Comparison of ENCODE assay signal across 26 cellular contexts in the genomic region with DNA sequence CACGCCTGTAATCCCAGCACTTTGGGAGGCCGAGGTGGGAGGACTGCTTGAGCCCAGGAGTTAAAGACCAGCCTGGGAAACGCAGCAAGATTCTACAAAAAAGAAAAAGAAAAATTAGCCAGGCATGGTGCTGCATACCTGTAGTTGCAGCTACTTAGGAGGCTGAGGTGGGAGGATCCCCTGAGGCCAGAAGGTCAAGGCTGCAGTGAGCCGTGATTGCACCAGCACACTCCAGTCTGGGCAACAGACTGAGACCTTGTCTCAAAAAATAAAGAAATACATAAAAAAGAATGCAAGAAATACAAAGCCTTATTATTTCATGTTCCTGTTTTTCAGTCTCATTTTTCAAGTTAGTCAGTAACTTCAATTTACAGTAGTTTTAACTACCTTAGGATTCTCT. TPM values are rescaled to one million over a fixed set of nuclear protein-coding genes. Genes with fewer than 3 reads are reported as not detected.
DNase-seq lines count a peak whose midpoint lies in the region; ATAC-seq, FAIRE-seq and TF ChIP-seq lines count a peak whose summit lies in the region.
"Had no signal": no experiment of that assay in that cellular context is flagged by ENCODE, and none has a peak within 500 bp of the region (broad histone marks: within the 10 kb centered on the region; RNA-seq: fewer than 3 reads in every experiment).

No MANE protein-coding gene starts in this region.

- TF ChIP-seq RAD21 in HepG2 (CRISPR knock-in tag; IDR thresholded peaks at IDR 0.05): no peak

- H3K4me3 Mint-ChIP-seq in Caco-2 (ENCODE audit: unreplicated experiment): no peak overlapping the region
- H3K4me3 Mint-ChIP-seq in WTC11: no peak overlapping the region
- no peak overlapping the region for H3K4me3 Mint-ChIP-seq in endothelial cell (ENCODE audit: unreplicated experiment)
- H3K4me3 Mint-ChIP-seq: B cell; CD4-positive, CD25-positive, alpha-beta regulatory T cell; CD8-positive, alpha-beta T cell had no signal

- no peaks in the 10 kb centered on the region for H4K20me1 ChIP-seq in HepG2 (ENCODE audit: insufficient read depth, low read length)
- H4K20me1 ChIP-seq: BLaER1 had no signal

- FAIRE-seq in HepG2 (lab: Jason Lieb, UNC): peak; percentile 72
- FAIRE-seq: A204.1, D721Med, GM12892, GM19239, H1 had no signal

- in situ Hi-C loops in HepG2 (cut with HindIII; ENCODE audit: extremely low pct_ligation_motif_present, low pct_unique_long_range_greater_than_20kb): loop anchor here (10.0 kb wide), 2 partner anchors 121 to 301 kb away; partner anchors contain the start of gene SETD6

- DNase-seq in Caco-2 (no peak), WTC11 (ENCODE audit: low spot score) (no peak), endothelial cell (ENCODE audit: low spot score) (no peak), HepG2 (ENCODE audit: low spot score) (no peak), body of pancreas (no peak), NCI-H1105 (lab: John Stamatoyannopoulos, UW) (no peak)
- DNase-seq: CD4-positive, CD25-positive, alpha-beta regulatory T cell; CD8-positive, alpha-beta T cell; DMS 273 treated with DMSO at 0.1 percent for 48 hours; DMS79; EL; GDM1; GM23248; H7; HCEC 1CT had no signal

- H3K27ac Mint-ChIP-seq in Caco-2 (ENCODE audit: unreplicated experiment): peak overlapping the region; percentile 85
- no peak overlapping the region for H3K27ac Mint-ChIP-seq in WTC11
- H3K27ac Mint-ChIP-seq in endothelial cell (ENCODE audit: unreplicated experiment): peak overlapping the region; percentile 38
- H3K27ac Mint-ChIP-seq: B cell; CD4-positive, CD25-positive, alpha-beta regulatory T cell; CD8-positive, alpha-beta T cell had no signal

- H3K9me3 Mint-ChIP-seq in Caco-2 (ENCODE audit: unreplicated experiment) (no peaks in the 10 kb centered on the region), WTC11 (no peaks in the 10 kb centered on the region), endothelial cell (ENCODE audit: unreplicated experiment) (no peaks in the 10 kb centered on the region)
- H3K9me3 Mint-ChIP-seq: CD8-positive, alpha-beta T cell had no signal

- H3K27me3 ChIP-seq in Caco-2 (replicated peaks; ENCODE audit: control insufficient read depth, insufficient read depth, low read length) (no peaks in the 10 kb centered on the region), HepG2 (ENCODE audit: control insufficient read depth in 1 of 2, insufficient read depth in 2 of 2, low read length in 2 of 2) (no peaks in the 10 kb centered on the region; a peak in 1 of 5 replicates), body of pancreas (no peaks in the 10 kb centered on the region)
- H3K27me3 ChIP-seq: BLaER1 had no signal

- H3K27ac ChIP-seq in HepG2 (ENCODE audit: extremely low read length, insufficient read depth, low read length): peak overlapping the region; percentile 63
- H3K27ac ChIP-seq in body of pancreas: no peak overlapping the region
- H3K27ac ChIP-seq: 22Rv1, BLaER1, C4-2B, GM23248 had no signal

- 41% methylated on average over 4 of the region's 4 CpGs for WGBS in HepG2 (ENCODE audit: low lambda C conversion rate)
- WGBS in body of pancreas, 2 donors: 71 to 83% methylated on average over 4 of the region's 4 CpGs

- CTCF ChIA-PET in Caco-2 (lab: Charles Lee) (no interaction called here), WTC11 (lab: Charles Lee) (no interaction called here), HepG2 (lab: Yijun Ruan, JAX; ENCODE audit: low intra/inter-chr PET ratio, low total read pairs) (no interaction called here)

- TF ChIP-seq POLR2A in HepG2 (IDR thresholded peaks at IDR 0.05; ENCODE audit: insufficient read depth in 1 of 2, low read depth in 2 of 2, low read length in 2 of 2) (no peak), body of pancreas (IDR thresholded peaks at IDR 0.05) (no peak)

- POLR2A ChIA-PET in Caco-2 (lab: Charles Lee): no interaction called here
- POLR2A ChIA-PET in WTC11 (lab: Charles Lee): no interaction called here
- POLR2A ChIA-PET in HepG2 (lab: Yijun Ruan, JAX): interaction anchor here (0.9 to 4.2 kb wide), 7 partner anchors 9 to 117 kb away, joined by 3 to 44 read pairs (median 3); no protein-coding TSS in a partner anchor

- peak in 1 of 2 experiments; percentile 47; a peak in 1 of 4 replicates for TF ChIP-seq EP300 in HepG2 (IDR thresholded peaks at IDR 0.05; ENCODE audit: low read depth in 2 of 2, low read length in 2 of 2)
- TF ChIP-seq EP300 in HepG2 (CRISPR knock-in tag; IDR thresholded peaks at IDR 0.05; ENCODE audit: borderline replicate concordance): no peak

- peaks cover 16% of the 10 kb centered on the region for H3K36me3 Mint-ChIP-seq in Caco-2 (ENCODE audit: insufficient read depth, unreplicated experiment)
- no peaks in the 10 kb centered on the region for H3K36me3 Mint-ChIP-seq in WTC11
- no peaks in the 10 kb centered on the region for H3K36me3 Mint-ChIP-seq in endothelial cell (ENCODE audit: low read depth, unreplicated experiment)
- H3K36me3 Mint-ChIP-seq: CD4-positive, CD25-positive, alpha-beta regulatory T cell; CD8-positive, alpha-beta T cell had no signal

- ATAC-seq in WTC11 (no peak), HepG2 (0 out of 3 replicates have a peak, but pooled peaks have one; percentile 17), body of pancreas (no peak), HG03280 (IDR thresholded peaks at IDR 0.05; ENCODE audit: unreplicated experiment) (no peak), HG03135 (IDR thresholded peaks at IDR 0.05; ENCODE audit: unreplicated experiment) (no peak)
- ATAC-seq: CD8-positive, alpha-beta T cell had no signal

- H2AFZ ChIP-seq in HepG2 (ENCODE audit: low read length): no peak overlapping the region
- H2AFZ ChIP-seq: GM23248 had no signal

- no peaks in the 10 kb centered on the region for H3K9me3 ChIP-seq in Caco-2
- no peaks in the 10 kb centered on the region for H3K9me3 ChIP-seq in HepG2 (ENCODE audit: low read length)
- H3K9me3 ChIP-seq in body of pancreas: no peaks in the 10 kb centered on the region
- H3K9me3 ChIP-seq: BLaER1 had no signal

- BruUV-seq in Caco-2 (replicated peaks; lab: Mats Ljungman, UMichigan) (no TSS peak), HepG2 (replicated peaks; lab: Mats Ljungman, UMichigan) (no TSS peak)

- intact Hi-C loops in Caco-2 (cut with micrococcal nuclease; ENCODE audit: unreplicated experiment) (no loop called here), HepG2 (cut with micrococcal nuclease; ENCODE audit: unreplicated experiment) (loop anchor here (5.0 kb wide), 2 partner anchors 63 to 298 kb away; no protein-coding TSS in a partner anchor), body of pancreas (cut with DNase I) (no loop called here)

- peaks cover 30% of the 10 kb centered on the region for H3K4me1 Mint-ChIP-seq in Caco-2 (ENCODE audit: low read depth, unreplicated experiment)
- peaks cover 2% of the 10 kb centered on the region for H3K4me1 Mint-ChIP-seq in WTC11
- peaks cover 14% of the 10 kb centered on the region for H3K4me1 Mint-ChIP-seq in endothelial cell (ENCODE audit: unreplicated experiment)

- TF ChIP-seq CTCF in Caco-2 (IDR thresholded peaks at IDR 0.05; ENCODE audit: insufficient read depth in 1 of 2, low read depth in 1 of 2, low read length in 1 of 2, severe bottlenecking in 1 of 2, unreplicated experiment in 1 of 2) (no peak), WTC11 (IDR thresholded peaks at IDR 0.05) (no peak), endothelial cell (IDR thresholded peaks at IDR 0.05; ENCODE audit: unreplicated experiment) (no peak), HepG2 (CRISPR knock-in tag; IDR thresholded peaks at IDR 0.05) (no peak), body of pancreas (IDR thresholded peaks at IDR 0.05) (no peak)

- no peak overlapping the region for H3K9ac ChIP-seq in HepG2 (ENCODE audit: insufficient read depth, low read depth, low read length)
- H3K9ac ChIP-seq: BLaER1, GM23248 had no signal

- no peaks in the 10 kb centered on the region for H3K27me3 Mint-ChIP-seq in Caco-2 (ENCODE audit: insufficient read depth, unreplicated experiment)
- no peaks in the 10 kb centered on the region; the same call in 1 of the 2 replicates for H3K27me3 Mint-ChIP-seq in WTC11 (ENCODE audit: low read depth)
- H3K27me3 Mint-ChIP-seq in endothelial cell (ENCODE audit: unreplicated experiment): peaks cover 4% of the 10 kb centered on the region

- H3K4me3 ChIP-seq in Caco-2 (ENCODE audit: low read depth, low read length) (no peak overlapping the region), HepG2 (replicated peaks in 1 of 3; ENCODE audit: insufficient read depth in 1 of 3, low read depth in 2 of 3, low read length in 3 of 3) (no peak overlapping the region), body of pancreas (no peak overlapping the region)
- H3K4me3 ChIP-seq: BLaER1, GM23248 had no signal

- H3K4me2 ChIP-seq in HepG2 (ENCODE audit: low read depth, low read length): peak overlapping the region; percentile 19
- H3K4me2 ChIP-seq: BLaER1 had no signal

- H3K36me3 ChIP-seq in Caco-2 (ENCODE audit: control insufficient read depth, insufficient read depth, low read length) (no peaks in the 10 kb centered on the region), HepG2 (replicated peaks in 1 of 2; ENCODE audit: control insufficient read depth in 1 of 2, insufficient read depth in 2 of 2, low read length in 2 of 2) (no peaks in the 10 kb centered on the region), body of pancreas (replicated peaks in 1 of 2; ENCODE audit: insufficient read depth in 1 of 2, low read depth in 2 of 2) (no peaks in the 10 kb centered on the region)
- H3K36me3 ChIP-seq: BLaER1 had no signal

- H3K79me2 ChIP-seq in HepG2 (ENCODE audit: insufficient read depth, low read length): no peaks in the 10 kb centered on the region

- peaks cover 30% of the 10 kb centered on the region for H3K4me1 ChIP-seq in Caco-2
- peaks cover 51% of the 10 kb centered on the region for H3K4me1 ChIP-seq in HepG2 (ENCODE audit: insufficient read depth, low read length)
- peaks cover 4% of the 10 kb centered on the region for H3K4me1 ChIP-seq in body of pancreas

RNA-seq across cellular contexts. Expression of gene CNOT1, which starts 5.9 kb away (rescaled TPM):
- total RNA-seq in Caco-2 (2022) (413 and 417 TPM in 2 replicates), WTC11 (2021) (278 to 314 TPM (median 283 TPM) in 3 replicates), endothelial cell (ENCODE audit: unreplicated experiment) (152 TPM), HepG2 (2016; rRNA removed; fragmentation: Illumina TruSeq; extraction: Trizol) (188 and 399 TPM in 2 replicates), body of pancreas (10 to 100 TPM; 56.8 to 63.9 TPM)
- total RNA-seq in HepG2 (2016; cell fraction: cytosol; rRNA removed; fragmentation: Illumina TruSeq; extraction: Trizol; ENCODE audit: low read depth): 51.8 and 55.4 TPM in 2 replicates
- 188 and 419 TPM in 2 replicates for total RNA-seq in HepG2 (2016; cell fraction: insoluble cytoplasmic fraction; rRNA removed; fragmentation: Illumina TruSeq; extraction: Trizol)
- total RNA-seq in HepG2 (2016; cell fraction: membrane; rRNA removed; fragmentation: Illumina TruSeq; extraction: Trizol): 139 and 146 TPM in 2 replicates
- total RNA-seq in HepG2 (2016; cell fraction: nucleus; rRNA removed; fragmentation: Illumina TruSeq; extraction: Trizol): 205 and 251 TPM in 2 replicates
- polyA plus RNA-seq in HepG2 (2011; rRNA removed): 232 and 248 TPM in 2 replicates
- polyA plus RNA-seq in HepG2 (2011; cell fraction: cytosol; rRNA removed): 187 and 226 TPM in 2 replicates
- polyA plus RNA-seq in HepG2 (2011; cell fraction: nucleus; rRNA removed): 193 and 225 TPM in 2 replicates
- polyA plus RNA-seq in HepG2 (2012): 169 and 183 TPM in 2 replicates
- polyA plus RNA-seq in HepG2 (2016; cell fraction: cytosol; fragmentation: Illumina TruSeq; extraction: Trizol; ENCODE audit: low read depth): 35.0 and 38.2 TPM in 2 replicates
- 373 and 400 TPM in 2 replicates for polyA plus RNA-seq in HepG2 (2016; cell fraction: insoluble cytoplasmic fraction; fragmentation: Illumina TruSeq; extraction: Trizol; ENCODE audit: low read depth)
- 61.4 and 81.8 TPM in 2 replicates for polyA plus RNA-seq in HepG2 (2016; cell fraction: membrane; fragmentation: Illumina TruSeq; extraction: Trizol; ENCODE audit: low read depth)
- polyA plus RNA-seq in HepG2 (2016; cell fraction: nucleus; fragmentation: Illumina TruSeq; extraction: Trizol; ENCODE audit: insufficient read depth, low read depth): 268 and 286 TPM in 2 replicates
- 953 and 1,029 TPM in 2 replicates for polyA minus RNA-seq in HepG2 (2011; rRNA and poly(A)+ RNA removed; ENCODE audit: low replicate concordance)
- polyA minus RNA-seq in HepG2 (2011; cell fraction: cytosol; rRNA and poly(A)+ RNA removed): 281 and 285 TPM in 2 replicates
- polyA minus RNA-seq in HepG2 (2011; cell fraction: nucleus; rRNA and poly(A)+ RNA removed): 378 and 429 TPM in 2 replicates

RNA-seq across cellular contexts. Expression of gene SLC38A7, which starts 49.1 kb away (rescaled TPM):
- 24.1 and 27.6 TPM in 2 replicates for total RNA-seq in Caco-2 (2022)
- total RNA-seq in WTC11 (2021): 20.6 to 23.1 TPM (median 22.9 TPM) in 3 replicates
- total RNA-seq in endothelial cell (ENCODE audit: unreplicated experiment): 56.7 TPM
- 6.2 and 14.1 TPM in 2 replicates for total RNA-seq in HepG2 (2016; rRNA removed; fragmentation: Illumina TruSeq; extraction: Trizol)
- 4.6 and 5.0 TPM in 2 replicates for total RNA-seq in HepG2 (2016; cell fraction: cytosol; rRNA removed; fragmentation: Illumina TruSeq; extraction: Trizol; ENCODE audit: low read depth)
- 5.2 and 14.1 TPM in 2 replicates for total RNA-seq in HepG2 (2016; cell fraction: insoluble cytoplasmic fraction; rRNA removed; fragmentation: Illumina TruSeq; extraction: Trizol)
- 5.8 and 6.5 TPM in 2 replicates for total RNA-seq in HepG2 (2016; cell fraction: membrane; rRNA removed; fragmentation: Illumina TruSeq; extraction: Trizol)
- total RNA-seq in HepG2 (2016; cell fraction: nucleus; rRNA removed; fragmentation: Illumina TruSeq; extraction: Trizol): 27.7 and 28.1 TPM in 2 replicates
- 13.2 and 17.0 TPM in 2 replicates for polyA plus RNA-seq in HepG2 (2011; rRNA removed)
- polyA plus RNA-seq in HepG2 (2011; cell fraction: cytosol; rRNA removed): 9.7 and 10.5 TPM in 2 replicates
- polyA plus RNA-seq in HepG2 (2011; cell fraction: nucleus; rRNA removed): 26.4 and 29.4 TPM in 2 replicates
- 7.1 and 10.6 TPM in 2 replicates for polyA plus RNA-seq in HepG2 (2012)
- polyA plus RNA-seq in HepG2 (2016; cell fraction: cytosol; fragmentation: Illumina TruSeq; extraction: Trizol; ENCODE audit: low read depth): 1.0 and 1.3 TPM in 2 replicates
- polyA plus RNA-seq in HepG2 (2016; cell fraction: insoluble cytoplasmic fraction; fragmentation: Illumina TruSeq; extraction: Trizol; ENCODE audit: low read depth): 5.1 and 5.6 TPM in 2 replicates
- polyA plus RNA-seq in HepG2 (2016; cell fraction: membrane; fragmentation: Illumina TruSeq; extraction: Trizol; ENCODE audit: low read depth): 2.3 and 3.2 TPM in 2 replicates
- 32.4 and 36.5 TPM in 2 replicates for polyA plus RNA-seq in HepG2 (2016; cell fraction: nucleus; fragmentation: Illumina TruSeq; extraction: Trizol; ENCODE audit: insufficient read depth, low read depth)
- 42.7 and 51.0 TPM in 2 replicates for polyA minus RNA-seq in HepG2 (2011; rRNA and poly(A)+ RNA removed; ENCODE audit: low replicate concordance)
- 8.7 and 12.4 TPM in 2 replicates for polyA minus RNA-seq in HepG2 (2011; cell fraction: cytosol; rRNA and poly(A)+ RNA removed)
- 30.5 and 35.6 TPM in 2 replicates for polyA minus RNA-seq in HepG2 (2011; cell fraction: nucleus; rRNA and poly(A)+ RNA removed)
- total RNA-seq in body of pancreas: 1 to 10 TPM; 6.3 to 7.3 TPM
